In the genomic region with DNA sequence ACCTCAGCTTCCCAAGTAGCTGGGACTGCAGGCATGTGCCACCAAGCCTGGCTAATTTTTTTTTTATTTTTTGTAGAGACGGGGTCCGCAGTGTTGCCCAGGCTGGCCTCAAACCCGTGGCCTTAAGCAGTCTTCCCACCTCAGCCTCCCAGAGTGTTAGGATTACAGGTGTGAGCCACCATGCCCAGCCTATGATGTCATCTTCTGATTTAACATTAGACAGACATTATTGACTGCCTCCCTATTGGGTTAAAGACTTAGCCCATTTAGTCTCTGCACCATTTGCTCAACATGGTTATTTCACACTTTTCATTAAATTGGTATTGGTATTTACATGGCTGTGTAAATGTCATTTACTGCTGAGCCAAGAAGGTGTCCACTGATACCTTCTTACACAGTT, we compare ENCODE assay signal across 8 cellular contexts.
"Had no signal": no experiment of that assay in that cellular context is flagged by ENCODE, and none has a peak within 500 bp of the region (broad histone marks: within the 10 kb centered on the region; RNA-seq: fewer than 3 reads in every experiment).

No MANE protein-coding gene starts in this region.

- DNase-seq: GM23248, GOT3, H7, KG1 had no signal

- H3K27ac Mint-ChIP-seq: IgD-negative memory B cell had no signal

- H3K4me1 ChIP-seq: HAP-1 had no signal

- H3K27me3 Mint-ChIP-seq: IgD-negative memory B cell had no signal

- H3K9me3 Mint-ChIP-seq: IgD-negative memory B cell had no signal

- ATAC-seq: HCT116 had no signal

- FAIRE-seq: HTR-8/SVneo had no signal

- H3K9me3 ChIP-seq: HAP-1 had no signal

- H3K27ac ChIP-seq: GM23248 had no signal

- H3K4me3 ChIP-seq: GM23248, HAP-1 had no signal
